Comparison of ENCODE assay signal across 10 cellular contexts in the genomic region with DNA sequence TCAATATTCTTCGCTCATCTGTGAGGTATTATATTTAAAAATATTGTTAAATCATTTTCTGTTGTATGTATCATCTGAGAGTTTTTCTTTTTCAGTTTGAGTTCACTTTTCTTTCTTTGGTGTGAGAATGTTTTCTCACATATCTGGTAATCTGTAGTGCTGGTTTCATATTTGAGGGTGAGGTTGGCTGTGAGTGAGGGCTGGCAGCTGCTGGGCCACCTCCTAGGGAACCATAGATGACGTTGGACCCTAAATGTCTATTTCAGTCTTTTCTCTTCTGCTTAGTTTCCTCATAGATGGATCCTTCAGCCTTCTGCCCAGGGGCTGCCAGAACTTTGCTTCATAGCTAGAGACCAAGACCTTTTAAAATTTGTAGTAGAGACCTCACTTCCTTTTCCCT. TPM values are rescaled to one million over a fixed set of nuclear protein-coding genes. Genes with fewer than 3 reads are reported as not detected.
A peak's percentile ranks its signal among the peaks of the same experiment; 100 is the strongest.
DNase-seq lines count a peak whose midpoint lies in the region; ATAC-seq and TF ChIP-seq lines count a peak whose summit lies in the region.
"Had no signal": no experiment of that assay in that cellular context is flagged by ENCODE, and none has a peak within 500 bp of the region (broad histone marks: within the 10 kb centered on the region; RNA-seq: fewer than 3 reads in every experiment).

No MANE protein-coding gene starts in this region.

- ATAC-seq in GM19035 (IDR thresholded peaks at IDR 0.05; ENCODE audit: unreplicated experiment) (peak; percentile 38), HG02970 (IDR thresholded peaks at IDR 0.05; ENCODE audit: low FRiP score, unreplicated experiment) (peak; percentile 35), HG02840 (IDR thresholded peaks at IDR 0.05; ENCODE audit: low FRiP score, unreplicated experiment) (no peak)

- H3K9me3 ChIP-seq in OCI-LY3 (ENCODE audit: insufficient read depth, low read length), result no peaks in the 10 kb centered on the region
- H3K9me3 ChIP-seq in SJCRH30 (replicated peaks), result no peaks in the 10 kb centered on the region

- H3K4me3 ChIP-seq in GM06990 (replicated peaks; ENCODE audit: low read depth, low read length), result no peak overlapping the region
- H3K4me3 ChIP-seq in OCI-LY3 (ENCODE audit: low read length), result no peak overlapping the region
- no peak overlapping the region for H3K4me3 ChIP-seq in SJCRH30

- no peak overlapping the region for H2AFZ ChIP-seq in OCI-LY3 (ENCODE audit: low read depth, low read length)

- TF ChIP-seq CTCF in GM06990 (IDR thresholded peaks at IDR 0.05; ENCODE audit: insufficient read depth, low read length, poor library complexity, severe bottlenecking) (no peak), OCI-LY3 (IDR thresholded peaks at IDR 0.05; ENCODE audit: low read depth, low read length) (no peak)

- H4K20me1 ChIP-seq in OCI-LY3 (ENCODE audit: insufficient read depth, low read length), result peaks cover 9% of the 10 kb centered on the region; the same call in 1 of the 2 replicates

- no peaks in the 10 kb centered on the region for H3K36me3 ChIP-seq in GM06990 (ENCODE audit: control insufficient read depth, insufficient read depth, low read length)
- H3K36me3 ChIP-seq in OCI-LY3 (replicated peaks; ENCODE audit: low read depth, low read length), result no peaks in the 10 kb centered on the region
- H3K36me3 ChIP-seq in SJCRH30, result no peaks in the 10 kb centered on the region

- H3K4me2 ChIP-seq in OCI-LY3 (ENCODE audit: low read length), result peak overlapping the region; percentile 49

- H3K4me1 ChIP-seq in OCI-LY3 (ENCODE audit: low read length) (peaks cover 55% of the 10 kb centered on the region), SJCRH30 (peaks cover 4% of the 10 kb centered on the region; the same call in 1 of the 2 replicates)

- peaks cover 2% of the 10 kb centered on the region; the same call in 1 of the 2 replicates for H3K79me2 ChIP-seq in OCI-LY3 (ENCODE audit: low read length)

- H3K27ac ChIP-seq in OCI-LY3 (ENCODE audit: low read length) (no peak overlapping the region), SJCRH30 (no peak overlapping the region)
- H3K27ac ChIP-seq: HL-60 had no signal

- no peak overlapping the region for H3K9ac ChIP-seq in OCI-LY3 (ENCODE audit: low read length)

- H3K27me3 ChIP-seq in GM06990 (replicated peaks; ENCODE audit: control insufficient read depth, insufficient read depth, low read length), result no peaks in the 10 kb centered on the region
- no peaks in the 10 kb centered on the region for H3K27me3 ChIP-seq in OCI-LY3 (ENCODE audit: low read depth, low read length)
- H3K27me3 ChIP-seq in SJCRH30, result no peaks in the 10 kb centered on the region

- DNase-seq in GM06990 (ENCODE audit: extremely low read depth, insufficient read length), result peak; percentile 64
- no peak for DNase-seq in NCI-H510A treated with DMSO at 0.1 percent for 48 hours (lab: John Stamatoyannopoulos, UW)
- no peak for DNase-seq in SJCRH30
- no peak for DNase-seq in UCSD-AML1 (lab: John Stamatoyannopoulos, UW; ENCODE audit: unreplicated experiment)
- DNase-seq: NCI-H526 had no signal

RNA-seq across cellular contexts. Expression of a gene that starts 33.5 kb away (rescaled TPM):
- total RNA-seq in SJCRH30 (2014; rRNA removed; shearing (Covaris generic)), result 95.3 and 98.0 TPM in 2 replicates
